5 cellular contexts compared by ENCODE assay signal in genomic region chr2:16118611-16119590, GRCh38.
"Had no signal": no experiment of that assay in that cellular context is flagged by ENCODE, and none has a peak within 500 bp of the region (broad histone marks: within the 10 kb centered on the region; RNA-seq: fewer than 3 reads in every experiment).

No MANE protein-coding gene starts in this region.

- H3K4me3 ChIP-seq: GM23248, K562 had no signal

- H3K27ac ChIP-seq: GM23248 had no signal

- DNase-seq: GM23248, H9, HCEC 1CT, IMR-90 had no signal

- H3K9ac ChIP-seq: GM23248 had no signal

- ATAC-seq: K562 had no signal

- H2AFZ ChIP-seq: GM23248 had no signal

- H3K4me3 Mint-ChIP-seq: H9 had no signal
